1 cellular context compared by ENCODE assay signal in the genomic region with DNA sequence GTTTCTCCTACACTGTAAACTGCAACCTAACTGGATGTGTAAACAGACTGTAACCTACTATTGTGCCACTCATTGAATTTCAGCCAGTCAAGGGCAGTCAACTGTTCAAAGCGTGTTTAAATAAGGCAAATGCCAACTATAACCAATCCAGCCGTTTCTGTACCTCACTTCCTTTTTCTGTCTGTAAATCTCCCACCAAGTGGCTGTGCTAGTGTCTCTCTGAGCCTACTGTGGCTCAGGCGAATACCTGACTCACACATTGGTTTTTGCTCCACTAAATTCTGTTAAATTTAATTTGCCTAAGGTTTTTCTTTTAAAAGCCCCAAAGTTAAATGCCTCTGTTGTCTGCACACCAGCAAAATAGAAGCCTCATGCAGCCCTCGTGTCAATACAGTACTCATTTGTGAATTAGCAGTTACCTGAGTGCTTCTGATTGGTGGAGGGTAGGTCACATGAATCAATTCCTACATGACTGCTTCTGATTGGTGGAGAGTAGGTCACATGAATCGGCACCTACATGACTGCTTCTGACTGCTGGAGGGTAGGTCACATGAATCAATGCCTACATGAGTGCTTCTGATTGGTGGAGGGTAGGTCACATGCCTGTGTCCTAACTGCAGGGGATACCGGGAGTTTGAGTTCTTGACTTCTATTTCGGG.
TF ChIP-seq lines count a peak whose summit lies in the region.

No MANE protein-coding gene starts in this region.

TF ChIP-seq in A549, 52 proteins besides CTCF, POLR2A, EP300 and RAD21 (continued from another document):
- TF ChIP-seq, protein P1, sequence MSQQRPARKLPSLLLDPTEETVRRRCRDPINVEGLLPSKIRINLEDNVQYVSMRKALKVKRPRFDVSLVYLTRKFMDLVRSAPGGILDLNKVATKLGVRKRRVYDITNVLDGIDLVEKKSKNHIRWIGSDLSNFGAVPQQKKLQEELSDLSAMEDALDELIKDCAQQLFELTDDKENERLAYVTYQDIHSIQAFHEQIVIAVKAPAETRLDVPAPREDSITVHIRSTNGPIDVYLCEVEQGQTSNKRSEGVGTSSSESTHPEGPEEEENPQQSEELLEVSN (IDR thresholded peaks at IDR 0.05; ENCODE audit: borderline replicate concordance, low read depth): peak; percentile 91
- no peak for TF ChIP-seq FOSL2 (IDR thresholded peaks at IDR 0.05)
- TF ChIP-seq FOSL2 (CRISPR knock-in tag; IDR thresholded peaks at IDR 0.05): no peak
- TF ChIP-seq HOXB5 (CRISPR knock-in tag; IDR thresholded peaks at IDR 0.05): no peak
- TF ChIP-seq, protein P2, sequence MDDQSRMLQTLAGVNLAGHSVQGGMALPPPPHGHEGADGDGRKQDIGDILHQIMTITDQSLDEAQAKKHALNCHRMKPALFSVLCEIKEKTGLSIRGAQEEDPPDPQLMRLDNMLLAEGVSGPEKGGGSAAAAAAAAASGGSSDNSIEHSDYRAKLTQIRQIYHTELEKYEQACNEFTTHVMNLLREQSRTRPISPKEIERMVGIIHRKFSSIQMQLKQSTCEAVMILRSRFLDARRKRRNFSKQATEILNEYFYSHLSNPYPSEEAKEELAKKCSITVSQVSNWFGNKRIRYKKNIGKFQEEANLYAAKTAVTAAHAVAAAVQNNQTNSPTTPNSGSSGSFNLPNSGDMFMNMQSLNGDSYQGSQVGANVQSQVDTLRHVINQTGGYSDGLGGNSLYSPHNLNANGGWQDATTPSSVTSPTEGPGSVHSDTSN (IDR thresholded peaks at IDR 0.05): no peak
- TF ChIP-seq, protein P3, sequence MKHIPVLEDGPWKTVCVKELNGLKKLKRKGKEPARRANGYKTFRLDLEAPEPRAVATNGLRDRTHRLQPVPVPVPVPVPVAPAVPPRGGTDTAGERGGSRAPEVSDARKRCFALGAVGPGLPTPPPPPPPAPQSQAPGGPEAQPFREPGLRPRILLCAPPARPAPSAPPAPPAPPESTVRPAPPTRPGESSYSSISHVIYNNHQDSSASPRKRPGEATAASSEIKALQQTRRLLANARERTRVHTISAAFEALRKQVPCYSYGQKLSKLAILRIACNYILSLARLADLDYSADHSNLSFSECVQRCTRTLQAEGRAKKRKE (CRISPR knock-in tag; IDR thresholded peaks at IDR 0.05; ENCODE audit: low read depth): no peak
- TF ChIP-seq KDM1A (IDR thresholded peaks at IDR 0.05; ENCODE audit: low read depth): no peak
- no peak for TF ChIP-seq SMC3 (IDR thresholded peaks at IDR 0.05)
- no peak for TF ChIP-seq NR3C1 (IDR thresholded peaks at IDR 0.05)
- TF ChIP-seq HOXA7 (CRISPR knock-in tag; IDR thresholded peaks at IDR 0.05): no peak
- no peak for TF ChIP-seq TP53 (CRISPR knock-in tag; IDR thresholded peaks at IDR 0.05)
- no peak for TF ChIP-seq TFCP2L1 (CRISPR knock-in tag; IDR thresholded peaks at IDR 0.05)
- TF ChIP-seq MYC (IDR thresholded peaks at IDR 0.05; ENCODE audit: borderline replicate concordance, low read length): no peak
- no peak for TF ChIP-seq MAFK (IDR thresholded peaks at IDR 0.05; ENCODE audit: partially characterized antibody)
- TF ChIP-seq, protein P4, sequence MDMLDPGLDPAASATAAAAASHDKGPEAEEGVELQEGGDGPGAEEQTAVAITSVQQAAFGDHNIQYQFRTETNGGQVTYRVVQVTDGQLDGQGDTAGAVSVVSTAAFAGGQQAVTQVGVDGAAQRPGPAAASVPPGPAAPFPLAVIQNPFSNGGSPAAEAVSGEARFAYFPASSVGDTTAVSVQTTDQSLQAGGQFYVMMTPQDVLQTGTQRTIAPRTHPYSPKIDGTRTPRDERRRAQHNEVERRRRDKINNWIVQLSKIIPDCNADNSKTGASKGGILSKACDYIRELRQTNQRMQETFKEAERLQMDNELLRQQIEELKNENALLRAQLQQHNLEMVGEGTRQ (IDR thresholded peaks at IDR 0.05): peak; percentile 99
- TF ChIP-seq CEBPB (IDR thresholded peaks at IDR 0.05): no peak
- TF ChIP-seq PHF8 (IDR thresholded peaks at IDR 0.05; ENCODE audit: borderline replicate concordance, low read depth): no peak
- TF ChIP-seq FOXS1 (CRISPR knock-in tag; IDR thresholded peaks at IDR 0.05): peak; percentile 44; the same call in 1 of the 2 replicates
- TF ChIP-seq CBX2 (IDR thresholded peaks at IDR 0.05; ENCODE audit: borderline replicate concordance, low read depth): no peak
- no peak for TF ChIP-seq HDAC2 (IDR thresholded peaks at IDR 0.05)
- TF ChIP-seq, protein P5, sequence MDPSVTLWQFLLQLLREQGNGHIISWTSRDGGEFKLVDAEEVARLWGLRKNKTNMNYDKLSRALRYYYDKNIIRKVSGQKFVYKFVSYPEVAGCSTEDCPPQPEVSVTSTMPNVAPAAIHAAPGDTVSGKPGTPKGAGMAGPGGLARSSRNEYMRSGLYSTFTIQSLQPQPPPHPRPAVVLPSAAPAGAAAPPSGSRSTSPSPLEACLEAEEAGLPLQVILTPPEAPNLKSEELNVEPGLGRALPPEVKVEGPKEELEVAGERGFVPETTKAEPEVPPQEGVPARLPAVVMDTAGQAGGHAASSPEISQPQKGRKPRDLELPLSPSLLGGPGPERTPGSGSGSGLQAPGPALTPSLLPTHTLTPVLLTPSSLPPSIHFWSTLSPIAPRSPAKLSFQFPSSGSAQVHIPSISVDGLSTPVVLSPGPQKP (IDR thresholded peaks at IDR 0.05; ENCODE audit: low read depth, low read length): no peak
- 0 out of 2 replicates have a peak, but pooled peaks have one; percentile 28 for TF ChIP-seq ZNF302 (CRISPR knock-in tag; IDR thresholded peaks at IDR 0.05)
TF ChIP-seq in A549: peak in this region for 6.
